31 cellular contexts compared by ENCODE assay signal in genomic region chr13:25827986-25828385, GRCh38.
"Had no signal": no experiment of that assay in that cellular context is flagged by ENCODE, and none has a peak within 500 bp of the region (broad histone marks: within the 10 kb centered on the region; RNA-seq: fewer than 3 reads in every experiment).

No MANE protein-coding gene starts in this region.

- H3K27me3 Mint-ChIP-seq: activated naive CD8-positive, alpha-beta T cell treated with anti-CD3 and anti-CD28 coated beads, Interleukin-2, amount 10 ng/mL, durations not matched to agents 7 days and 5 days; central memory CD8-positive, alpha-beta T cell had no signal

- H3K36me3 Mint-ChIP-seq: activated naive CD8-positive, alpha-beta T cell treated with anti-CD3 and anti-CD28 coated beads, Interleukin-2, amount 10 ng/mL, durations not matched to agents 7 days and 5 days had no signal

- H2AFZ ChIP-seq: hepatocyte had no signal

- FAIRE-seq: bronchial epithelial cell, colon, frontal cortex, keratinocyte, pancreas, TTC549 had no signal

- H3K4me2 ChIP-seq: hepatocyte, SK-N-SH had no signal

- DNase-seq: activated CD4-positive, alpha-beta T cell treated with anti-CD3 and anti-CD28 coated beads for 48 hours; activated CD4-positive, alpha-beta T cell treated with anti-CD3 and anti-CD28 coated beads, Interleukin-2, amount 50 U/mL, for 48 hours; activated CD8-positive, alpha-beta memory T cell treated with anti-CD3 and anti-CD28 coated beads for 24 hours; activated effector memory CD4-positive, alpha-beta T cell treated with anti-CD3 and anti-CD28 coated beads, Interleukin-2, amount 50 U/mL, for 16 hours; activated naive CD4-positive, alpha-beta T cell treated with anti-CD3 and anti-CD28 coated beads for 36 hours; activated naive CD8-positive, alpha-beta T cell treated with anti-CD3 and anti-CD28 coated beads, Interleukin-2, amount 10 ng/mL, durations not matched to agents 7 days and 5 days; amygdala; dorsolateral prefrontal cortex; effector memory CD4-positive, alpha-beta T cell; glutamatergic neuron; left cardiac atrium; mammary epithelial cell; nephron progenitor cell; pancreas; psoas muscle; SK-N-SH; stimulated activated CD4-positive, alpha-beta T cell treated with anti-CD3 and anti-CD28 coated beads, Interleukin-2, amount 100 ng/mL, for 48 hours; stimulated activated naive CD4-positive, alpha-beta T cell treated with Interleukin-2 at 50 U/mL for 16 hours; SW 1271; T-helper 9 cell had no signal

- H3K9me3 ChIP-seq: pancreas, SK-N-SH had no signal

- H3K27me3 ChIP-seq: dorsolateral prefrontal cortex, hepatocyte, tibial nerve had no signal

- H3K36me3 ChIP-seq: pancreas, tibial nerve had no signal

- H3K9ac ChIP-seq: SK-N-SH had no signal

- H3K9me3 Mint-ChIP-seq: activated T-helper 1 cell treated with anti-CD3 and anti-CD28 coated beads, Interleukin-12 subunit alpha, Interleukin-12 subunit beta, Interleukin-2, Interleukin-4 antibody, amounts not matched to agents 30 ng/mL and 10 ng/mL and 1 ng/mL, durations not matched to agents 14 hours and 24 hours and 36 hours; central memory CD8-positive, alpha-beta T cell had no signal

- H3K4me3 Mint-ChIP-seq: activated naive CD4-positive, alpha-beta T cell treated with anti-CD3 and anti-CD28 coated beads for 36 hours; activated naive CD8-positive, alpha-beta T cell treated with anti-CD3 and anti-CD28 coated beads, Interleukin-2, amount 10 ng/mL, durations not matched to agents 7 days and 5 days; activated T-helper 1 cell treated with anti-CD3 and anti-CD28 coated beads, Interleukin-12 subunit alpha, Interleukin-12 subunit beta, Interleukin-2, Interleukin-4 antibody, amounts not matched to agents 30 ng/mL and 10 ng/mL and 1 ng/mL, durations not matched to agents 14 hours and 24 hours and 36 hours; central memory CD8-positive, alpha-beta T cell; nephron progenitor cell; T-helper 1 cell treated with Interleukin-12 subunit alpha and Interleukin-12 subunit beta and Interleukin-4 antibody, amounts not matched to agents 30 μg/mL and 1 μg/mL, for 36 hours had no signal

- H3K4me1 ChIP-seq: pancreas, psoas muscle, tibial nerve had no signal

- H3K4me3 ChIP-seq: dorsolateral prefrontal cortex, hepatocyte, pancreas, psoas muscle, tibial nerve had no signal

- H3K27ac ChIP-seq: hepatocyte, pancreas, psoas muscle, tibial nerve, VCaP had no signal

- H3K4me1 Mint-ChIP-seq: activated naive CD8-positive, alpha-beta T cell treated with anti-CD3 and anti-CD28 coated beads, Interleukin-2, amount 10 ng/mL, durations not matched to agents 7 days and 5 days; central memory CD8-positive, alpha-beta T cell had no signal

- H3K79me2 ChIP-seq: hepatocyte had no signal

- H3K27ac Mint-ChIP-seq: activated naive CD4-positive, alpha-beta T cell treated with anti-CD3 and anti-CD28 coated beads for 36 hours; activated naive CD8-positive, alpha-beta T cell treated with anti-CD3 and anti-CD28 coated beads, Interleukin-2, amount 10 ng/mL, durations not matched to agents 7 days and 5 days; activated T-helper 1 cell treated with anti-CD3 and anti-CD28 coated beads, Interleukin-12 subunit alpha, Interleukin-12 subunit beta, Interleukin-2, Interleukin-4 antibody, amounts not matched to agents 30 ng/mL and 10 ng/mL and 1 ng/mL, durations not matched to agents 14 hours and 24 hours and 36 hours; nephron progenitor cell; T-helper 1 cell treated with Interleukin-12 subunit alpha and Interleukin-12 subunit beta and Interleukin-4 antibody, amounts not matched to agents 30 μg/mL and 1 μg/mL, for 36 hours had no signal
